Comparison of ENCODE assay signal across 18 cellular contexts in the genomic region with DNA sequence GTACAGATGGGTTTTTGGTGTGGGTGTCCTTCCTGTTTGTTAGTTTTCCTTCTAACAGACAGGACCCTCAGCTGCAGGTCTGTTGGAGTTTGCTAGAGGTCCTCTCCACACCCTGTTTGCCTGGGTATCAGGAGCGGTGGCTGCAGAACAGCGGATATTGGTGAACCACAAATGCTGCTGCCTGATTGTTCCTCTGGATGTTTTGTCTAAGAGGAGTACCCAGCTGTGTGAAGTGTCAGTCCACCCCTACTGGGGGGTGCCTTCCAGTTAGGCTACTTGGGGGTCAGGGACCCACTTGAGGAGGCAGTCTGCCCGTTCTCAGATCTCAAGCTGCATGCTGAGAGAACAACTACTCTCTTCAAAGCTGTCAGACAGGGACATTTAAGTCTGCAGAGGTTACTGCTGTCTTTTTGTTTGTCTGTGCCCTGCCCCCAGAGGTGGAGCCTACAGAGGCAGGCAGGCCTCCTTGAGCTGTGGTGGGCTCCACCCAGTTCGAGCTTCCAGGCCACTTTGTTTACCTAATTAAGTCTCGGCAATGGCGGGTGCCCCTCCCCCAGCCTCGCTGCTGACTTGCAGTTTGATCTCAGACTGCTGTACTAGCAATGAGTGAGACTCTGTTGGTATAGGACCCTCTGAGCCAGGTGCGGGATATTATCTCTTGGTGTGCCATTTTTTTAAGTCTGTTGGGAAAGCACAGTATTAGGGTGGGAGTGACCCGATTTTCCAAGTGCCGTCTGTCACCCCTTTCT. TPM values are rescaled to one million over a fixed set of nuclear protein-coding genes. Genes with fewer than 3 reads are reported as not detected.
DNase-seq lines count a peak whose midpoint lies in the region; ATAC-seq and TF ChIP-seq lines count a peak whose summit lies in the region.
"Not testable (repeated sequence)": the region's sequence is repeated elsewhere in the genome, so short reads cannot be mapped to it uniquely, and the experiment has no call there.
"Had no signal": no experiment of that assay in that cellular context is flagged by ENCODE, and none has a peak within 500 bp of the region (broad histone marks: within the 10 kb centered on the region; RNA-seq: fewer than 3 reads in every experiment).

No MANE protein-coding gene starts in this region.

- not testable (repeated sequence) for H3K9me3 Mint-ChIP-seq in CD4-positive, alpha-beta T cell; effector memory CD8-positive, alpha-beta T cell
- peaks cover 36% of the 10 kb centered on the region for H3K9me3 Mint-ChIP-seq in activated CD4-positive, alpha-beta memory T cell treated with anti-CD3 and anti-CD28 coated beads for 36 hours

- H3K27ac ChIP-seq in CD4-positive, alpha-beta T cell (ENCODE audit: low read depth, low read length) = not testable (repeated sequence)

- intact Hi-C loops in CD4-positive, alpha-beta T cell (cut with DNase I, micrococcal nuclease); activated CD4-positive, alpha-beta memory T cell treated with anti-CD3 and anti-CD28 coated beads for 36 hours (cut with micrococcal nuclease): not testable (repeated sequence)

- peak overlapping the region; percentile 36 for H3K4me3 ChIP-seq in Jurkat, Clone E6-1 (ENCODE audit: low read length)

- peak; percentile 37 for ATAC-seq in CD4-positive, alpha-beta T cell (ENCODE audit: poor library complexity)
- ATAC-seq in effector memory CD8-positive, alpha-beta T cell (replicated peaks); stimulated activated naive CD8-positive, alpha-beta T cell treated with anti-CD3 and anti-CD28 coated beads, Interleukin-15, Interleukin-2, amounts not matched to agents 100 U/mL and 50 U/mL, for 24 hours: not testable (repeated sequence)

- CTCF ChIA-PET in CD4-positive, alpha-beta T cell (lab: Charles Lee); activated CD4-positive, alpha-beta memory T cell treated with anti-CD3 and anti-CD28 coated beads for 36 hours (lab: Charles Lee): not testable (repeated sequence)

- peaks cover 27% of the 10 kb centered on the region for H3K4me1 Mint-ChIP-seq in CD4-positive, alpha-beta T cell (ENCODE audit: low read depth)
- H3K4me1 Mint-ChIP-seq in activated CD4-positive, alpha-beta memory T cell treated with anti-CD3 and anti-CD28 coated beads for 36 hours (ENCODE audit: low read depth) = peaks cover 19% of the 10 kb centered on the region
- peaks cover 9 to 12% of the 10 kb centered on the region in 2 donors for H3K4me1 Mint-ChIP-seq in effector memory CD8-positive, alpha-beta T cell (ENCODE audit: low read depth in 2 of 2)

- H3K27ac Mint-ChIP-seq in CD4-positive, alpha-beta T cell = peak overlapping the region; percentile 80
- H3K27ac Mint-ChIP-seq in activated CD4-positive, alpha-beta memory T cell treated with anti-CD3 and anti-CD28 coated beads for 36 hours = peak overlapping the region; percentile 16
- peak overlapping the region; percentile 69 to 75 for H3K27ac Mint-ChIP-seq in effector memory CD8-positive, alpha-beta T cell

- DNase-seq in CD4-positive, alpha-beta T cell = peak in 6 of 10 experiments; percentile 24 to 63 (median 38)
- DNase-seq in Jurkat, Clone E6-1 (ENCODE audit: low read depth, low spot score) = peak; percentile 52
- DNase-seq in NCI-H748 (lab: John Stamatoyannopoulos, UW; ENCODE audit: unreplicated experiment) = peak; percentile 67
- peak in 3 of 5 donors; percentile 12 to 60 (median 13) for DNase-seq in T-helper 1 cell
- peak; percentile 61 for DNase-seq in activated CD4-positive, alpha-beta memory T cell treated with anti-CD3 and anti-CD28 coated beads for 36 hours
- DNase-seq in activated naive CD4-positive, alpha-beta T cell treated with Interleukin-2 at 50 U/mL for 16 hours = peak; percentile 31
- peak in 1 of 3 experiments; percentile 11 for DNase-seq in effector memory CD8-positive, alpha-beta T cell
- peak; percentile 23 for DNase-seq in stimulated activated naive CD8-positive, alpha-beta T cell treated with anti-CD3 and anti-CD28 coated beads, Interleukin-15, Interleukin-2, amounts not matched to agents 100 U/mL and 50 U/mL, for 24 hours

- H3K36me3 Mint-ChIP-seq in CD4-positive, alpha-beta T cell (ENCODE audit: low read depth); activated CD4-positive, alpha-beta memory T cell treated with anti-CD3 and anti-CD28 coated beads for 36 hours; effector memory CD8-positive, alpha-beta T cell (ENCODE audit: insufficient read depth): not testable (repeated sequence)

- peak overlapping the region; percentile 75 for H3K4me3 Mint-ChIP-seq in CD4-positive, alpha-beta T cell
- H3K4me3 Mint-ChIP-seq in activated CD4-positive, alpha-beta memory T cell treated with anti-CD3 and anti-CD28 coated beads for 36 hours = peak overlapping the region; percentile 59
- peak overlapping the region; percentile 64 to 70 for H3K4me3 Mint-ChIP-seq in effector memory CD8-positive, alpha-beta T cell

- not testable (repeated sequence) for H3K27me3 Mint-ChIP-seq in CD4-positive, alpha-beta T cell; activated CD4-positive, alpha-beta memory T cell treated with anti-CD3 and anti-CD28 coated beads for 36 hours
- peaks cover 23 to 30% of the 10 kb centered on the region in 2 donors for H3K27me3 Mint-ChIP-seq in effector memory CD8-positive, alpha-beta T cell

- H3K9me3 ChIP-seq in CD4-positive, alpha-beta T cell (ENCODE audit: control insufficient read depth, low read length) = peaks cover 20% of the 10 kb centered on the region

- POLR2A ChIA-PET in CD4-positive, alpha-beta T cell (lab: Charles Lee) = interaction anchor here (1.0 kb wide), 1 partner anchor 19 kb away, joined by 4 read pairs; no protein-coding TSS in a partner anchor
- POLR2A ChIA-PET in activated CD4-positive, alpha-beta memory T cell treated with anti-CD3 and anti-CD28 coated beads for 36 hours (lab: Charles Lee) = not testable (repeated sequence)

- H3K27me3 ChIP-seq in CD4-positive, alpha-beta T cell (ENCODE audit: control insufficient read depth, insufficient read depth, low read length) = not testable (repeated sequence)

- not testable (repeated sequence) for TF ChIP-seq CTCF in CD4-positive, alpha-beta T cell (IDR thresholded peaks at IDR 0.05)

RNA-seq across cellular contexts. Expression of gene OR4B1, which starts 25.5 kb away (rescaled TPM):
- not detected for total RNA-seq in CD4-positive, alpha-beta T cell
- polyA plus RNA-seq in Jurkat, Clone E6-1 (2012; ENCODE audit: insufficient read depth, insufficient read length) = not detected
- total RNA-seq in activated CD4-positive, alpha-beta memory T cell treated with anti-CD3 and anti-CD28 coated beads for 36 hours = not detected
- total RNA-seq: ascending aorta, cardiac septum, fibroblast of lung, G401, left lung, myocyte, psoas muscle, suprapubic skin, ureter had no signal
- polyA plus RNA-seq: BJ, fibroblast of lung, psoas muscle had no signal

RNA-seq across cellular contexts. Expression of gene OR4X2, which starts 53.8 kb away (rescaled TPM):
- not detected for total RNA-seq in CD4-positive, alpha-beta T cell
- polyA plus RNA-seq in Jurkat, Clone E6-1 (2012; ENCODE audit: insufficient read depth, insufficient read length) = not detected
- not detected for total RNA-seq in activated CD4-positive, alpha-beta memory T cell treated with anti-CD3 and anti-CD28 coated beads for 36 hours
- total RNA-seq: ascending aorta, cardiac septum, fibroblast of lung, G401, left lung, myocyte, psoas muscle, suprapubic skin, ureter had no signal
- polyA plus RNA-seq: BJ, fibroblast of lung, psoas muscle had no signal

Comparison
In these comparisons a context has a peak if more than half of its experiments do, and no peak if none do; other contexts are left out.
1. H3K27ac Mint-ChIP-seq: peak in every context shown above with its lines; median percentile 80 in CD4-positive, alpha-beta T cell; 72 in effector memory CD8-positive, alpha-beta T cell; 16 in activated CD4-positive, alpha-beta memory T cell treated with anti-CD3 and anti-CD28 coated beads for 36 hours.